8 cellular contexts compared by ENCODE assay signal in the genomic region with DNA sequence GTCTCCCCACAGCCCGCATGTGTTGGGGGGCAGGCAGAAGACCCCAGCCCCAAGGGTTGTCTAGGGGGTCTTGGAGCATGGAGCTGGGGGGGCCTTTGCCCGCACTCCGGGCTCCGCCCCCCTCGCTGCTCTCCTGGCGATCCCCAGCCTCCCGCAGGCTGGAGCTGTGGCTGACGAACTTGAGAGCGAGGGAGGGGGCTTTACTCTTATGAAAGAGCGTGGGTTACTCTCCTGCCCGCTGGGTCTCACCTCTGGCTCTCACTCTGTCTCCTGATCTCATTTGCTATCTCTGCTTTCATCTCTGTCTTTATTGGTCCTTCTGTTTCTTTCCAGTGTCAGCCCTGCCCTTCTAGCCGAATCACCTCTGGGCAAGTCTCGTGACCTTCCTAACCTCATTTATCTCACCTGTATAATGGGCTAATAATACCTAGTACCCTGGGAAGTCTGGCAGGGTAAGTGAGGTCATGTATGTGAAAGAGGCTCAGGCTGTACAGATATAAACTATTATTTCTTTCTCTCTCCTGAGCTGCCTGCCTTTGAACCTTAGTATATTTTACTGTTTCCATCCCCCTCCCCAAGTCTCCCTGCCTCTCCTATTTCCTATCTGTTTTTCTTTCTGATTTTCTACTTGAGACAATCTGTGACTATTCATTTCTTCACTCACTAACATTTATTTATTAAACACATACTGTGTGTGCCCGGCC. TPM values are rescaled to one million over a fixed set of nuclear protein-coding genes. Genes with fewer than 3 reads are reported as not detected.
DNase-seq lines count a peak whose midpoint lies in the region; ATAC-seq and TF ChIP-seq lines count a peak whose summit lies in the region.

No MANE protein-coding gene starts in this region.

- no peak for TF ChIP-seq CTCF in NB4 (IDR thresholded peaks at IDR 0.05; ENCODE audit: low read depth, low read length)

- H3K4me3 ChIP-seq in NB4 (ENCODE audit: low read depth, low read length) = peak overlapping the region; percentile 25

- TF ChIP-seq POLR2A in NB4 (IDR thresholded peaks at IDR 0.05; ENCODE audit: extremely low read depth, insufficient read length) = no peak

- peak overlapping the region; percentile 72 for H3K4me3 Mint-ChIP-seq in activated T-cell treated with anti-CD3 and anti-CD28 coated beads, Interleukin-2, amount 50 U/mL, for 24 hours
- H3K4me3 Mint-ChIP-seq in activated naive CD8-positive, alpha-beta T cell treated with anti-CD3 and anti-CD28 coated beads, Interleukin-2, amount 10 ng/mL, durations not matched to agents 7 days and 5 days = peak overlapping the region; percentile 84
- H3K4me3 Mint-ChIP-seq in stimulated activated naive B cell treated with anti-CD40 and anti-IgM and Interleukin-4, amounts not matched to agents 10 μg/mL and 1 μg/mL and 100 μg/mL, for 72 hours = peak overlapping the region; percentile 82 to 85

- H3K9me3 Mint-ChIP-seq in activated T-cell treated with anti-CD3 and anti-CD28 coated beads, Interleukin-2, amount 50 U/mL, for 24 hours = no peaks in the 10 kb centered on the region
- no peaks in the 10 kb centered on the region for H3K9me3 Mint-ChIP-seq in activated naive CD8-positive, alpha-beta T cell treated with anti-CD3 and anti-CD28 coated beads, Interleukin-2, amount 10 ng/mL, durations not matched to agents 7 days and 5 days
- H3K9me3 Mint-ChIP-seq in stimulated activated naive B cell treated with anti-CD40 and anti-IgM and Interleukin-4, amounts not matched to agents 10 μg/mL and 1 μg/mL and 100 μg/mL, for 72 hours = no peaks in the 10 kb centered on the region

- H3K27me3 Mint-ChIP-seq in activated T-cell treated with anti-CD3 and anti-CD28 coated beads, Interleukin-2, amount 50 U/mL, for 24 hours = no peaks in the 10 kb centered on the region
- peaks cover 5% of the 10 kb centered on the region for H3K27me3 Mint-ChIP-seq in activated naive CD8-positive, alpha-beta T cell treated with anti-CD3 and anti-CD28 coated beads, Interleukin-2, amount 10 ng/mL, durations not matched to agents 7 days and 5 days
- peaks cover 0 to 4% of the 10 kb centered on the region in 2 donors for H3K27me3 Mint-ChIP-seq in stimulated activated naive B cell treated with anti-CD40 and anti-IgM and Interleukin-4, amounts not matched to agents 10 μg/mL and 1 μg/mL and 100 μg/mL, for 72 hours

- H3K36me3 Mint-ChIP-seq in activated T-cell treated with anti-CD3 and anti-CD28 coated beads, Interleukin-2, amount 50 U/mL, for 24 hours (ENCODE audit: low read depth) = peaks cover 28% of the 10 kb centered on the region
- peaks cover 3% of the 10 kb centered on the region for H3K36me3 Mint-ChIP-seq in activated naive CD8-positive, alpha-beta T cell treated with anti-CD3 and anti-CD28 coated beads, Interleukin-2, amount 10 ng/mL, durations not matched to agents 7 days and 5 days
- peaks cover 20 to 34% of the 10 kb centered on the region in 2 donors for H3K36me3 Mint-ChIP-seq in stimulated activated naive B cell treated with anti-CD40 and anti-IgM and Interleukin-4, amounts not matched to agents 10 μg/mL and 1 μg/mL and 100 μg/mL, for 72 hours

- H3K27ac Mint-ChIP-seq in activated T-cell treated with anti-CD3 and anti-CD28 coated beads, Interleukin-2, amount 50 U/mL, for 24 hours = no peak overlapping the region
- peak overlapping the region; percentile 6 for H3K27ac Mint-ChIP-seq in activated naive CD8-positive, alpha-beta T cell treated with anti-CD3 and anti-CD28 coated beads, Interleukin-2, amount 10 ng/mL, durations not matched to agents 7 days and 5 days
- H3K27ac Mint-ChIP-seq in stimulated activated naive B cell treated with anti-CD40 and anti-IgM and Interleukin-4, amounts not matched to agents 10 μg/mL and 1 μg/mL and 100 μg/mL, for 72 hours = peak overlapping the region; percentile 65

- POLR2A ChIA-PET in activated naive CD8-positive, alpha-beta T cell treated with anti-CD3 and anti-CD28 coated beads, Interleukin-2, amount 10 ng/mL, durations not matched to agents 7 days and 5 days (lab: Charles Lee) = interaction anchor here (0.9 to 2.8 kb wide), 5 partner anchors 9 to 48 kb away, joined by 3 to 26 read pairs (median 4); partner anchors contain the start of gene ADAM15

- peaks cover 31% of the 10 kb centered on the region for H3K4me1 Mint-ChIP-seq in activated T-cell treated with anti-CD3 and anti-CD28 coated beads, Interleukin-2, amount 50 U/mL, for 24 hours (ENCODE audit: low read depth)
- peaks cover 29% of the 10 kb centered on the region for H3K4me1 Mint-ChIP-seq in activated naive CD8-positive, alpha-beta T cell treated with anti-CD3 and anti-CD28 coated beads, Interleukin-2, amount 10 ng/mL, durations not matched to agents 7 days and 5 days
- peaks cover 34 to 52% of the 10 kb centered on the region in 2 donors for H3K4me1 Mint-ChIP-seq in stimulated activated naive B cell treated with anti-CD40 and anti-IgM and Interleukin-4, amounts not matched to agents 10 μg/mL and 1 μg/mL and 100 μg/mL, for 72 hours

- ATAC-seq in activated naive CD8-positive, alpha-beta T cell treated with anti-CD3 and anti-CD28 coated beads, Interleukin-2, amount 10 ng/mL, durations not matched to agents 7 days and 5 days (ENCODE audit: low read depth) = no peak
- peak; percentile 6 to 18 for ATAC-seq in stimulated activated naive B cell treated with anti-CD40 and anti-IgM and Interleukin-4, amounts not matched to agents 10 μg/mL and 1 μg/mL and 100 μg/mL, for 72 hours (replicated peaks)
- ATAC-seq in HG02981 (IDR thresholded peaks at IDR 0.05; ENCODE audit: unreplicated experiment) = no peak

- no peak for DNase-seq in activated T-cell treated with anti-CD3 and anti-CD28 coated beads, Interleukin-2, amount 50 U/mL, for 24 hours
- no peak for DNase-seq in activated T-cell treated with anti-CD3 and anti-CD28 coated beads, Interleukin-2, amount 50 U/mL, for 1 hour
- peak; percentile 39 for DNase-seq in NB4 (ENCODE audit: low read depth)
- no peak for DNase-seq in activated naive CD8-positive, alpha-beta T cell treated with anti-CD3 and anti-CD28 coated beads, Interleukin-2, amount 10 ng/mL, durations not matched to agents 7 days and 5 days
- peak; percentile 59 for DNase-seq in iPS-NIHi7 (ENCODE audit: extremely low spot score)
- DNase-seq in stimulated activated naive B cell treated with anti-CD40 and anti-IgM and Interleukin-4, amounts not matched to agents 10 μg/mL and 1 μg/mL and 100 μg/mL, for 72 hours = no peak
- no peak for DNase-seq in stimulated activated CD4-positive, alpha-beta T cell treated with anti-CD3 and anti-CD28 coated beads, Interleukin-2, amount 100 ng/mL, for 48 hours

RNA-seq across cellular contexts. Expression of gene EFNA4, which starts 0.7 kb away (rescaled TPM):
- 1 to 10 TPM; 7.9 to 8.1 TPM for total RNA-seq in activated naive CD8-positive, alpha-beta T cell treated with anti-CD3 and anti-CD28 coated beads, Interleukin-2, amount 10 ng/mL, durations not matched to agents 7 days and 5 days

RNA-seq across cellular contexts. Expression of gene ADAM15, which starts 13.1 kb away (rescaled TPM):
- total RNA-seq in activated naive CD8-positive, alpha-beta T cell treated with anti-CD3 and anti-CD28 coated beads, Interleukin-2, amount 10 ng/mL, durations not matched to agents 7 days and 5 days = 10 to 100 TPM; 37.0 to 37.3 TPM

RNA-seq across cellular contexts. Expression of gene EFNA3, which starts 14.4 kb away (rescaled TPM):
- 1 to 10 TPM; 3.6 to 4.2 TPM for total RNA-seq in activated naive CD8-positive, alpha-beta T cell treated with anti-CD3 and anti-CD28 coated beads, Interleukin-2, amount 10 ng/mL, durations not matched to agents 7 days and 5 days

RNA-seq across cellular contexts. Expression of gene DCST1, which starts 30.6 kb away (rescaled TPM):
- total RNA-seq in activated naive CD8-positive, alpha-beta T cell treated with anti-CD3 and anti-CD28 coated beads, Interleukin-2, amount 10 ng/mL, durations not matched to agents 7 days and 5 days = not detected

RNA-seq across cellular contexts. Expression of gene DCST2, which starts 30.7 kb away (rescaled TPM):
- 1 to 10 TPM in 1 of 2 experiments, under 1 TPM in 1; 0.91 to 1.4 TPM for total RNA-seq in activated naive CD8-positive, alpha-beta T cell treated with anti-CD3 and anti-CD28 coated beads, Interleukin-2, amount 10 ng/mL, durations not matched to agents 7 days and 5 days

Comparison
In these comparisons a context has a peak if more than half of its experiments do, and no peak if none do; other contexts are left out.
1. DNase-seq: peak in NB4 (single experiment) and iPS-NIHi7 (single experiment); none in activated T-cell treated with anti-CD3 and anti-CD28 coated beads, Interleukin-2, amount 50 U/mL, for 24 hours (single experiment), activated T-cell treated with anti-CD3 and anti-CD28 coated beads, Interleukin-2, amount 50 U/mL, for 1 hour (single experiment), activated naive CD8-positive, alpha-beta T cell treated with anti-CD3 and anti-CD28 coated beads, Interleukin-2, amount 10 ng/mL, durations not matched to agents 7 days and 5 days (single experiment), stimulated activated naive B cell treated with anti-CD40 and anti-IgM and Interleukin-4, amounts not matched to agents 10 μg/mL and 1 μg/mL and 100 μg/mL, for 72 hours (single experiment) and stimulated activated CD4-positive, alpha-beta T cell treated with anti-CD3 and anti-CD28 coated beads, Interleukin-2, amount 100 ng/mL, for 48 hours (0 of 2).
2. ATAC-seq: peak in stimulated activated naive B cell treated with anti-CD40 and anti-IgM and Interleukin-4, amounts not matched to agents 10 μg/mL and 1 μg/mL and 100 μg/mL, for 72 hours (2 of 2); none in activated naive CD8-positive, alpha-beta T cell treated with anti-CD3 and anti-CD28 coated beads, Interleukin-2, amount 10 ng/mL, durations not matched to agents 7 days and 5 days (single experiment) and HG02981 (single experiment).
3. Peak in every context shown above with its lines, with median percentiles within 50 percentile points of each other: H3K4me3 Mint-ChIP-seq.